In genomic region chr15:64014995-64015394, GRCh38 we compare ENCODE assay signal across 25 cellular contexts. TPM values are rescaled to one million over a fixed set of nuclear protein-coding genes. Genes with fewer than 3 reads are reported as not detected.
DNase-seq lines count a peak whose midpoint lies in the region; ATAC-seq, FAIRE-seq and TF ChIP-seq lines count a peak whose summit lies in the region.
"Had no signal": no experiment of that assay in that cellular context is flagged by ENCODE, and none has a peak within 500 bp of the region (broad histone marks: within the 10 kb centered on the region; RNA-seq: fewer than 3 reads in every experiment).

No MANE protein-coding gene starts in this region.

- H3K27ac ChIP-seq in C4-2B = peak overlapping the region; percentile 33
- peak overlapping the region; percentile 87 for H3K27ac ChIP-seq in left ventricle myocardium inferior (replicated peaks)
- H3K27ac ChIP-seq: epithelial cell of prostate, uterus had no signal

- ATAC-seq in T-helper 17 cell = no peak
- peak; percentile 39 for ATAC-seq in sciatic nerve
- ATAC-seq: T-cell had no signal

- peaks cover 88% of the 10 kb centered on the region for H3K4me1 ChIP-seq in left ventricle myocardium inferior
- H3K4me1 ChIP-seq: uterus had no signal

- no peak for TF ChIP-seq CTCF in C4-2B (conservative IDR thresholded peaks at IDR 0.05)
- TF ChIP-seq CTCF in left ventricle myocardium inferior (IDR thresholded peaks at IDR 0.05; ENCODE audit: borderline replicate concordance) = no peak

- DNase-seq in T-helper 17 cell (no peak), left ventricle myocardium inferior (peak; percentile 71), sciatic nerve (ENCODE audit: low spot score) (no peak), Ammon's horn (ENCODE audit: low spot score) (no peak), urothelium cell line (ENCODE audit: low spot score) (no peak), D341Med (ENCODE audit: low spot score) (no peak)
- no peak for DNase-seq in activated CD4-positive, alpha-beta T cell treated with anti-CD3 and anti-CD28 coated beads, Interleukin-2, amount 50 U/mL, for 4 hours
- DNase-seq: activated CD4-positive, alpha-beta T cell treated with anti-CD3 and anti-CD28 coated beads for 4 hours; activated effector memory CD4-positive, alpha-beta T cell treated with anti-CD3 and anti-CD28 coated beads, Interleukin-2, amount 50 U/mL, for 16 hours; CD4-positive, alpha-beta memory T cell; DMS53; foreskin fibroblast; midbrain; NCI-H1436; NCI-H526; OCI-M1; stimulated activated CD4-positive, alpha-beta T cell treated with anti-CD3 and anti-CD28 coated beads, Interleukin-4, amount 100 ng/mL, for 4 hours; T-cell; uterus had no signal

- no peaks in the 10 kb centered on the region for H3K36me3 Mint-ChIP-seq in T-helper 17 cell (ENCODE audit: low read depth)
- H3K36me3 Mint-ChIP-seq: CD4-positive, alpha-beta memory T cell had no signal

- intact Hi-C loops in left ventricle myocardium inferior (cut with micrococcal nuclease) (no loop called here), sciatic nerve (cut with DNase I) (no loop called here)

- no peak for FAIRE-seq in urothelium cell line (lab: Jason Lieb, UNC)
- FAIRE-seq: GM19239, keratinocyte had no signal

- peak overlapping the region; percentile 32 for H3K27ac Mint-ChIP-seq in T-helper 17 cell
- H3K27ac Mint-ChIP-seq: progenitor cell of endocrine pancreas had no signal

- peaks cover 13% of the 10 kb centered on the region for H3K4me1 Mint-ChIP-seq in T-helper 17 cell

- no peaks in the 10 kb centered on the region for H3K27me3 Mint-ChIP-seq in T-helper 17 cell
- H3K27me3 Mint-ChIP-seq: CD4-positive, alpha-beta memory T cell; T-cell had no signal

- H3K27me3 ChIP-seq in left ventricle myocardium inferior (ENCODE audit: low read depth) = no peaks in the 10 kb centered on the region
- H3K27me3 ChIP-seq: uterus had no signal

- H3K4me3 Mint-ChIP-seq in T-helper 17 cell = no peak overlapping the region
- H3K4me3 Mint-ChIP-seq: CD4-positive, alpha-beta memory T cell; T-cell had no signal

- no peaks in the 10 kb centered on the region for H3K36me3 ChIP-seq in left ventricle myocardium inferior
- H3K36me3 ChIP-seq: uterus had no signal

- no peak overlapping the region for H3K4me3 ChIP-seq in left ventricle myocardium inferior
- H3K4me3 ChIP-seq: dorsolateral prefrontal cortex, uterus had no signal

- H3K9me3 ChIP-seq in T-helper 17 cell (ENCODE audit: control insufficient read depth, low read length, poor library complexity, severe bottlenecking) (no peaks in the 10 kb centered on the region), left ventricle myocardium inferior (replicated peaks) (no peaks in the 10 kb centered on the region)
- H3K9me3 ChIP-seq: uterus had no signal

RNA-seq across cellular contexts. Expression of gene DAPK2, which starts 31.3 kb away (rescaled TPM):
- 1 to 10 TPM; 1.6 to 2.7 TPM for total RNA-seq in T-helper 17 cell
- 39.0 TPM for total RNA-seq in left ventricle myocardium inferior
- 36.9 TPM for total RNA-seq in sciatic nerve

Comparison
In these comparisons a context has a peak if more than half of its experiments do, and no peak if none do; other contexts are left out.
1. RNA of gene DAPK2, which starts 31.3 kb away (total RNA-seq): 39.0 TPM in left ventricle myocardium inferior (single experiment) and 36.9 TPM in sciatic nerve (single experiment); 1.6 to 2.7 TPM in T-helper 17 cell; every median in the first group is over 10 times any median in the second.